22 cellular contexts compared by ENCODE assay signal in the genomic region with DNA sequence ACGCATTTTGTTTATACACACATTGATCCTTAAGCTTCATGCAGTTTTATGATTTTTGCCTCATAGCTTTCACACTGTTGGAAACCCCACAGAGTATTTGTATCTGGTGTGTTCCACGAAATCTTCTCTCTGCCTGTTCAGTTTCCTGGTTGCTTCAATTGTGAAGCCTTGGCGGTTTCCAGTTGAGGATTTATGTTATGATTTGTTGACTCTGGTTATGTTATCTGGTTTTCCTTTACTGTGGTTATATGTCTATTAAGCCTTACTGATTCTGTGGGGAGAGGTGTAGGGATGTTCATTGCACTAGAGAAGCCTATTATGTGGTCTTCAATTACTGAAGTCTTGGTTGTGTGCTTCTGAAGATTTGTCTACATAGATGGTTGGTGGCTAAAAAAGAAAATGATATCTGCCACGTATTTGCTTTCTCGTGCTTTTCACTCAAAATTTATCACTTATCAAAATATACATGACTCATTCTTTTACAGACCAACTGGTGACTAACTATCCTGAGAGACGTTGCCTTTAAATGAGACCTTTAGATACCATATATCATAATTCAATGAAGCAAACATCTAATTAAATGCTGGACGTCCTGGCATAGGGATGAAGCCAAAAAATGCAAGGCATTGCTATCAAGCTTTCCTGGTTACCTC.
DNase-seq lines count a peak whose midpoint lies in the region; ATAC-seq, FAIRE-seq and TF ChIP-seq lines count a peak whose summit lies in the region.
"Had no signal": no experiment of that assay in that cellular context is flagged by ENCODE, and none has a peak within 500 bp of the region (broad histone marks: within the 10 kb centered on the region; RNA-seq: fewer than 3 reads in every experiment).

No MANE protein-coding gene starts in this region.

- dilution Hi-C loops in endothelial cell of umbilical vein (cut with MboI; ENCODE audit: extremely low pct_ligation_motif_present, low sequenced_read_pairs): no loop called here

- no peaks in the 10 kb centered on the region for H3K9me1 ChIP-seq in endothelial cell of umbilical vein (replicated peaks; ENCODE audit: control insufficient read depth, extremely low read depth, insufficient read depth, low read length)

- no peaks in the 10 kb centered on the region for H3K9me2 ChIP-seq in OCI-LY7 (ENCODE audit: insufficient read depth, low read length)

- H2AFZ ChIP-seq in ACC112 (ENCODE audit: low read length, unreplicated experiment): peak overlapping the region; percentile 38
- H2AFZ ChIP-seq in endothelial cell of umbilical vein (ENCODE audit: low read depth, low read length): peak overlapping the region; percentile 85
- H2AFZ ChIP-seq in OCI-LY7 (ENCODE audit: low read length): no peak overlapping the region

- intact Hi-C loops in endothelial cell of umbilical vein (cut with micrococcal nuclease) (no loop called here), OCI-LY7 (cut with micrococcal nuclease; ENCODE audit: unreplicated experiment) (no loop called here)

- TF ChIP-seq CTCF in HFFc6 (IDR thresholded peaks at IDR 0.05) (no peak), endothelial cell of umbilical vein (IDR thresholded peaks at IDR 0.05; ENCODE audit: extremely low read depth in 1 of 2, insufficient read depth in 1 of 2, low read depth in 1 of 2, low read length in 2 of 2) (no peak), OCI-LY7 (conservative IDR thresholded peaks at IDR 0.05; ENCODE audit: low read length) (no peak)

- peaks cover 11% of the 10 kb centered on the region for H3K4me1 ChIP-seq in ACC112 (ENCODE audit: control insufficient read depth, insufficient read depth, low read length, unreplicated experiment)
- H3K4me1 ChIP-seq in endothelial cell of umbilical vein (ENCODE audit: control insufficient read depth, extremely low read depth, insufficient read depth, low read length): peaks cover 6% of the 10 kb centered on the region
- H3K4me1 ChIP-seq in OCI-LY7 (ENCODE audit: insufficient read depth, low read length, poor library complexity, severe bottlenecking): no peaks in the 10 kb centered on the region

- CTCF ChIA-PET in endothelial cell of umbilical vein (lab: Charles Lee): no interaction called here
- CTCF ChIA-PET in OCI-LY7 (lab: Charles Lee; ENCODE audit: unreplicated experiment): no interaction called here

- no peaks in the 10 kb centered on the region; the same call in 1 of the 2 replicates for H3K9me3 Mint-ChIP-seq in HFFc6
- H3K9me3 Mint-ChIP-seq: natural killer cell had no signal

- no peak overlapping the region for H3K9ac ChIP-seq in endothelial cell of umbilical vein (replicated peaks; ENCODE audit: extremely low read depth, insufficient read depth, low read length)

- no peaks in the 10 kb centered on the region for H3K79me2 ChIP-seq in ACC112 (ENCODE audit: control insufficient read depth, insufficient read depth, low read length, unreplicated experiment)
- no peaks in the 10 kb centered on the region for H3K79me2 ChIP-seq in endothelial cell of umbilical vein (ENCODE audit: control insufficient read depth, insufficient read depth, low read length)
- no peaks in the 10 kb centered on the region for H3K79me2 ChIP-seq in OCI-LY7 (ENCODE audit: insufficient read depth, low read depth, low read length)

- FAIRE-seq in endothelial cell of umbilical vein (lab: Jason Lieb, UNC): peak; percentile 66
- FAIRE-seq: GM12891 had no signal

- H3K36me3 Mint-ChIP-seq in HFFc6 (ENCODE audit: low read depth): no peaks in the 10 kb centered on the region
- H3K36me3 Mint-ChIP-seq: natural killer cell had no signal

- H3K4me3 Mint-ChIP-seq in HFFc6: peak overlapping the region; percentile 1; the same call in 1 of the 2 replicates
- H3K4me3 Mint-ChIP-seq: natural killer cell had no signal

- no peaks in the 10 kb centered on the region for H3K27me3 ChIP-seq in ACC112 (ENCODE audit: insufficient read depth, low read length)
- H3K27me3 ChIP-seq in endothelial cell of umbilical vein (ENCODE audit: control insufficient read depth in 2 of 2, insufficient read depth in 2 of 2, low read length in 2 of 2): no peaks in the 10 kb centered on the region

- ATAC-seq in GM18868 (IDR thresholded peaks at IDR 0.05; ENCODE audit: unreplicated experiment): no peak
- ATAC-seq in GM21619 (IDR thresholded peaks at IDR 0.05; ENCODE audit: unreplicated experiment): no peak
- ATAC-seq: natural killer cell had no signal

- POLR2A ChIA-PET in endothelial cell of umbilical vein (lab: Charles Lee): no interaction called here
- POLR2A ChIA-PET in OCI-LY7 (lab: Charles Lee): interaction anchor here (0.7 kb wide), 1 partner anchor 31 kb away, joined by 3 read pairs; no protein-coding TSS in a partner anchor

- H3K27ac ChIP-seq in ACC112 (ENCODE audit: low read depth, low read length): peak overlapping the region; percentile 27; the same call in 1 of the 2 replicates
- H3K27ac ChIP-seq in endothelial cell of umbilical vein (ENCODE audit: insufficient read depth, low read depth, low read length): peak overlapping the region; percentile 26
- H3K27ac ChIP-seq in OCI-LY7 (ENCODE audit: low read depth, low read length, poor library complexity, severe bottlenecking): no peak overlapping the region
- H3K27ac ChIP-seq: thoracic aorta, VCaP had no signal

- no peak for TF ChIP-seq POLR2A in endothelial cell of umbilical vein (IDR thresholded peaks at IDR 0.05; ENCODE audit: low read depth, low read length)

- H3K27me3 Mint-ChIP-seq in HFFc6 (ENCODE audit: insufficient read depth): no peaks in the 10 kb centered on the region

- H3K9me3 ChIP-seq in endothelial cell of umbilical vein (replicated peaks; ENCODE audit: control insufficient read depth, insufficient read depth, low read length): no peaks in the 10 kb centered on the region
- no peaks in the 10 kb centered on the region for H3K9me3 ChIP-seq in OCI-LY7 (ENCODE audit: low read length)
- H3K9me3 ChIP-seq: thoracic aorta had no signal

- BruUV-seq in endothelial cell of umbilical vein (replicated peaks; lab: Mats Ljungman, UMichigan) (no TSS peak), OCI-LY7 (replicated peaks; lab: Mats Ljungman, UMichigan) (no TSS peak)

- peak overlapping the region; percentile 77 for H3K27ac Mint-ChIP-seq in HFFc6
- H3K27ac Mint-ChIP-seq: natural killer cell had no signal

- H4K20me1 ChIP-seq in endothelial cell of umbilical vein (replicated peaks; ENCODE audit: control insufficient read depth, extremely low read depth, insufficient read depth, low read length) (no peaks in the 10 kb centered on the region), OCI-LY7 (ENCODE audit: insufficient read depth, low read length) (no peaks in the 10 kb centered on the region)

- H3K4me2 ChIP-seq in endothelial cell of umbilical vein (ENCODE audit: insufficient read depth, low read length) (peak overlapping the region; percentile 25), OCI-LY7 (ENCODE audit: low read length) (no peak overlapping the region)

- H3K36me3 ChIP-seq in ACC112 (ENCODE audit: insufficient read depth, low read length) (no peaks in the 10 kb centered on the region), endothelial cell of umbilical vein (ENCODE audit: control insufficient read depth in 2 of 2, extremely low read depth in 1 of 2, insufficient read depth in 2 of 2, low read length in 2 of 2) (no peaks in the 10 kb centered on the region), OCI-LY7 (ENCODE audit: insufficient read depth, low read length) (no peaks in the 10 kb centered on the region)
- H3K36me3 ChIP-seq: thoracic aorta had no signal

- H3K4me3 ChIP-seq in ACC112 (ENCODE audit: low read depth, low read length): peak overlapping the region; percentile 45
- no peak overlapping the region for H3K4me3 ChIP-seq in endothelial cell of umbilical vein (replicated peaks in 1 of 3; ENCODE audit: insufficient read depth in 1 of 3, low read depth in 1 of 3, low read length in 3 of 3)
- H3K4me3 ChIP-seq in OCI-LY7 (ENCODE audit: low read depth, low read length, poor library complexity, severe bottlenecking): no peak overlapping the region
- H3K4me3 ChIP-seq: thoracic aorta had no signal

- peaks cover 53% of the 10 kb centered on the region for H3K4me1 Mint-ChIP-seq in HFFc6 (ENCODE audit: low read depth)

- DNase-seq in HFFc6 (peak; percentile 35), SW480 (ENCODE audit: low spot score) (peak; percentile 2), endothelial cell of umbilical vein (ENCODE audit: low read depth, low spot score) (peak; percentile 51), dedifferentiated amniotic fluid mesenchymal stem cell (ENCODE audit: extremely low spot score) (no peak), OCI-LY7 (ENCODE audit: low spot score) (no peak)
- DNase-seq: activated CD8-positive, alpha-beta memory T cell treated with anti-CD3 and anti-CD28 coated beads for 24 hours; activated gamma-delta T cell; COR-L47; GF-D8; islet precursor cell; KG1; natural killer cell; NCI-H1105; NCI-H748 treated with DMSO at 0.1 percent for 48 hours; posterior cingulate gyrus; stimulated activated CD4-positive, alpha-beta T cell treated with anti-CD3 and anti-CD28 coated beads, Interleukin-4, amount 100 ng/mL, for 1 hour had no signal

TF ChIP-seq in endothelial cell of umbilical vein, 7 proteins besides CTCF, POLR2A, EP300 and RAD21:
- TF ChIP-seq MYC (IDR thresholded peaks at IDR 0.05; ENCODE audit: low read depth, low read length) (no peak), GATA2 (IDR thresholded peaks at IDR 0.05; ENCODE audit: insufficient read depth, insufficient read length, low read depth, low read length) (peak; percentile 30), POLR2AphosphoS5 (IDR thresholded peaks at IDR 0.05; ENCODE audit: insufficient read depth, low read depth, low read length) (no peak), EZH2 (IDR thresholded peaks at IDR 0.05; ENCODE audit: borderline replicate concordance, low read depth, low read length, severe bottlenecking) (no peak), FOS (IDR thresholded peaks at IDR 0.05; ENCODE audit: borderline replicate concordance, insufficient read depth, low read length) (peak; percentile 80), JUN (IDR thresholded peaks at IDR 0.05; ENCODE audit: borderline replicate concordance, insufficient read depth, insufficient read length, low read depth) (peak; percentile 51)
- TF ChIP-seq, protein P1, sequence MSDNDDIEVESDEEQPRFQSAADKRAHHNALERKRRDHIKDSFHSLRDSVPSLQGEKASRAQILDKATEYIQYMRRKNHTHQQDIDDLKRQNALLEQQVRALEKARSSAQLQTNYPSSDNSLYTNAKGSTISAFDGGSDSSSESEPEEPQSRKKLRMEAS (IDR thresholded peaks at IDR 0.05; ENCODE audit: insufficient read depth, insufficient read length): no peak

Comparison
In these comparisons a context has a peak if more than half of its experiments do, and no peak if none do; other contexts are left out.
1. DNase-seq: peak in HFFc6 (single experiment), SW480 (single experiment) and endothelial cell of umbilical vein (single experiment); none in dedifferentiated amniotic fluid mesenchymal stem cell (single experiment) and OCI-LY7 (single experiment).